32 cellular contexts compared by ENCODE assay signal in genomic region chr7:69285856-69286255, GRCh38.
"Had no signal": no experiment of that assay in that cellular context is flagged by ENCODE, and none has a peak within 500 bp of the region (broad histone marks: within the 10 kb centered on the region; RNA-seq: fewer than 3 reads in every experiment).

No MANE protein-coding gene starts in this region.

- H3K27me3 ChIP-seq: ascending aorta, cardiac muscle cell, MG63 had no signal

- H3K36me3 ChIP-seq: ascending aorta, cardiac muscle cell, MG63 had no signal

- H3K4me1 ChIP-seq: ascending aorta had no signal

- H3K27ac ChIP-seq: ascending aorta, cardiac muscle cell, PC-9, RWPE1, VCaP had no signal

- H3K4me2 ChIP-seq: PC-9 had no signal

- H3K4me3 ChIP-seq: ascending aorta, cardiac muscle cell, MG63, PC-9 had no signal

- DNase-seq: activated CD4-positive, alpha-beta T cell treated with anti-CD3 and anti-CD28 coated beads for 1 hour; activated CD4-positive, alpha-beta T cell treated with anti-CD3 and anti-CD28 coated beads, Interleukin-2, amount 10 ng/mL, durations not matched to agents 24 days and 14 days; activated CD4-positive, alpha-beta T cell treated with anti-CD3 and anti-CD28 coated beads, Interleukin-2, amount 50 U/mL, for 4 hours; activated CD4-positive, CD25-positive, alpha-beta regulatory T cell; activated CD8-positive, alpha-beta T cell treated with anti-CD3 and anti-CD28 coated beads for 36 hours; activated gamma-delta T cell; activated naive CD4-positive, alpha-beta T cell treated with Interleukin-2 at 50 U/mL for 16 hours; activated naive CD8-positive, alpha-beta T cell treated with anti-CD3 and anti-CD28 coated beads, Interleukin-2, amount 10 ng/mL, durations not matched to agents 7 days and 5 days; activated T-cell treated with anti-CD3 and anti-CD28 coated beads, Interleukin-2, amount 50 U/mL, for 1 hour; amygdala; Karpas-422; KBM-7; MG63; NCI-H1048; NCI-H1105 treated with DMSO at 0.1 percent for 48 hours; NCI-H1436; NCI-H187; NCI-H2029 treated with DMSO at 0.1 percent for 48 hours; NCI-H2107; NCI-H446 treated with DMSO at 0.1 percent for 48 hours; NCI-H524; NCI-H774; PC-9; SW 1271; T-helper 1 cell; T-helper 2 cell; T-helper 9 cell had no signal

- ATAC-seq: activated CD8-positive, alpha-beta T cell treated with anti-CD3 and anti-CD28 coated beads for 36 hours; Right ventricle myocardium inferior had no signal
